11 cellular contexts compared by ENCODE assay signal in the genomic region with DNA sequence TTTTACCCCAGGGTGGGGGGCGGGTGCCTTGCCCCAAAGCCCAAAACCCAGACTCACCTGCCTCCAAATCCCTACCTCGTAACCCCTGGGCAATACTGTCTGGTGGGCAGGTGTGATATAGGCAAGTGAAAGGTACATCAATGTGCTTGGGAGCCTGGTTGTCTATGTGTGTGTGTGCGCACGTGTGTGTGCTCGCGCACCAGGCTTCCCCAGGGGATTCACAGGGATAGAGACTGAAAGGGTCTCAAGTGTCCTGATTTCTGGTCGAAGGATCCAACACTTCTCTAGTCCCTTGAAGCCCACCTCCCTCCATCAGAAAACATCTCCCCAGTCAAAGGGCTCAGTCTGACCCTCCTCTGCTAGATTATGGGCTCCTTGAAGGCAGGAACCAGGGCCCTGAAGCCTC. TPM values are rescaled to one million over a fixed set of nuclear protein-coding genes. Genes with fewer than 3 reads are reported as not detected.
A peak's percentile ranks its signal among the peaks of the same experiment; 100 is the strongest.
DNase-seq lines count a peak whose midpoint lies in the region; ATAC-seq, FAIRE-seq and TF ChIP-seq lines count a peak whose summit lies in the region.
"Had no signal": no experiment of that assay in that cellular context is flagged by ENCODE, and none has a peak within 500 bp of the region (broad histone marks: within the 10 kb centered on the region; RNA-seq: fewer than 3 reads in every experiment).

No MANE protein-coding gene starts in this region.

- H3K27me3 ChIP-seq in GM12878 (replicated peaks in 1 of 2; ENCODE audit: control insufficient read depth in 2 of 2, insufficient read depth in 2 of 2, low read length in 1 of 2) = no peaks in the 10 kb centered on the region

- DNase-seq in CD14-positive monocyte (ENCODE audit: low spot score) (no peak), GM12878 (ENCODE audit: low read depth, low spot score) (no peak), nephron progenitor cell (no peak), RCC 7860 (ENCODE audit: low spot score) (no peak), mesothelial cell of epicardium (ENCODE audit: low spot score in 2 of 2, unreplicated experiment in 2 of 2) (no peak), SK-N-DZ (ENCODE audit: low spot score) (no peak), GM10266 (ENCODE audit: extremely low spot score) (no peak)
- DNase-seq: NCI-H187 treated with DMSO at 0.1 percent for 48 hours had no signal

- H3K27me3 Mint-ChIP-seq in CD14-positive monocyte (ENCODE audit: low read depth in 3 of 3) (peaks cover 0 to 5% (median 0%) of the 10 kb centered on the region in 3 donors), IgD-negative memory B cell (no peaks in the 10 kb centered on the region), nephron progenitor cell (ENCODE audit: low read depth, poor library complexity) (peaks cover 34% of the 10 kb centered on the region), mesothelial cell of epicardium (ENCODE audit: low read depth) (no peaks in the 10 kb centered on the region)

- H3K27ac Mint-ChIP-seq in CD14-positive monocyte (peak overlapping the region; percentile 98 to 100 (median 99)), IgD-negative memory B cell (peak overlapping the region; percentile 80 to 95 (median 90)), nephron progenitor cell (no peak overlapping the region), mesothelial cell of epicardium (no peak overlapping the region)

- no peaks in the 10 kb centered on the region for H4K20me1 ChIP-seq in GM12878 (ENCODE audit: control insufficient read depth, insufficient read depth)

- H3K36me3 Mint-ChIP-seq in CD14-positive monocyte (no peaks in the 10 kb centered on the region), IgD-negative memory B cell (no peaks in the 10 kb centered on the region), nephron progenitor cell (ENCODE audit: low read depth) (no peaks in the 10 kb centered on the region), mesothelial cell of epicardium (no peaks in the 10 kb centered on the region)

- peaks cover 0 to 2% (median 0%) of the 10 kb centered on the region in 7 donors for H3K9me3 Mint-ChIP-seq in CD14-positive monocyte
- H3K9me3 Mint-ChIP-seq in IgD-negative memory B cell = no peaks in the 10 kb centered on the region
- H3K9me3 Mint-ChIP-seq in nephron progenitor cell = no peaks in the 10 kb centered on the region
- H3K9me3 Mint-ChIP-seq in mesothelial cell of epicardium = no peaks in the 10 kb centered on the region
- H3K9me3 Mint-ChIP-seq: nephron had no signal

- CTCF ChIA-PET in GM12878 (lab: Yijun Ruan, JAX) = interaction anchor here (0.6 to 13.7 kb wide), 10 partner anchors 8 to 526 kb away, joined by 3 to 547 read pairs (median 6); no protein-coding TSS in a partner anchor

- RAD21 ChIA-PET in GM12878 (lab: Charles Lee; ENCODE audit: unreplicated experiment) = interaction anchor here (0.5 to 11.7 kb wide), 19 partner anchors 25 to 515 kb away, joined by 3 to 284 read pairs (median 5); a partner anchor contains a TSS

- H2AFZ ChIP-seq in GM12878 (ENCODE audit: control insufficient read depth, low read depth, low read length) = no peak overlapping the region; the same call in 1 of the 2 replicates

- POLR2A ChIA-PET in GM12878 (lab: Charles Lee) = interaction anchor here (0.6 to 4.3 kb wide), 16 partner anchors 17 to 1341 kb away, joined by 3 to 35 read pairs (median 7); a partner anchor contains a TSS

- intact Hi-C loops in CD14-positive monocyte (cut with micrococcal nuclease) (loop anchor here in 1 of 2 donors (1.0 to 10.0 kb wide), 3 partner anchors 29 to 297 kb away; a partner anchor contains a TSS), GM12878 (cut with micrococcal nuclease; ENCODE audit: unreplicated experiment) (no loop called here)

- H3K4me3 Mint-ChIP-seq in CD14-positive monocyte = no peak overlapping the region
- peak overlapping the region in 3 of 4 donors; percentile 60 to 98 (median 92) for H3K4me3 Mint-ChIP-seq in IgD-negative memory B cell
- H3K4me3 Mint-ChIP-seq in nephron progenitor cell = peak overlapping the region; percentile 14
- H3K4me3 Mint-ChIP-seq in mesothelial cell of epicardium = no peak overlapping the region

- no peak for TF ChIP-seq POLR2A in GM12878 (IDR thresholded peaks at IDR 0.05; ENCODE audit: low read depth, low read length)

- no peaks in the 10 kb centered on the region for H3K36me3 ChIP-seq in GM12878 (ENCODE audit: control insufficient read depth in 2 of 2, insufficient read depth in 2 of 2, low read length in 1 of 2)

- in situ Hi-C loops in GM12878 (cut with MboI) = no loop called here

- no peak overlapping the region for H3K4me3 ChIP-seq in GM12878

- WGBS in GM12878 (ENCODE audit: insufficient coverage, insufficient replicate concordance, low lambda C conversion rate, missing lambda C conversion rate) = 64% methylated on average over 7 of the region's 7 CpGs

- H3K9me3 ChIP-seq in GM12878 (replicated peaks; ENCODE audit: control insufficient read depth, insufficient read depth, low read length) = no peaks in the 10 kb centered on the region

- TF ChIP-seq CTCF in CD14-positive monocyte (IDR thresholded peaks at IDR 0.05) (no peak), GM12878 (IDR thresholded peaks at IDR 0.05 in 2 of 3, conservative IDR thresholded peaks at IDR 0.05 in 1 of 3; ENCODE audit: control insufficient read depth in 2 of 3, extremely low read depth in 1 of 3, insufficient read depth in 1 of 3, low read depth in 3 of 3, low read length in 3 of 3) (no peak), nephron progenitor cell (IDR thresholded peaks at IDR 0.05) (no peak), mesothelial cell of epicardium (IDR thresholded peaks at IDR 0.05; ENCODE audit: unreplicated experiment) (no peak), GM10266 (IDR thresholded peaks at IDR 0.05; ENCODE audit: control insufficient read depth, insufficient read depth, low read depth, missing control alignments) (no peak)

- ATAC-seq in GM12878 = no peak

- TF ChIP-seq RAD21 in GM12878 (IDR thresholded peaks at IDR 0.05; ENCODE audit: insufficient read depth, low read depth, low read length) = no peak

- SMC1A ChIA-PET in GM12878 (lab: Charles Lee; ENCODE audit: uncharacterized antibody, unreplicated experiment) = interaction anchor here (0.7 to 12.0 kb wide), 10 partner anchors 8 to 316 kb away, joined by 3 to 315 read pairs (median 6); a partner anchor contains a TSS

- no TSS peak for BruUV-seq in GM12878 (replicated peaks; lab: Mats Ljungman, UMichigan)

- no peak overlapping the region for H3K9ac ChIP-seq in GM12878 (ENCODE audit: control insufficient read depth, insufficient read depth, low read length)

- FAIRE-seq in GM12878 (lab: Jason Lieb, UNC) (no peak), RCC 7860 (lab: Jason Lieb, UNC) (no peak)
- FAIRE-seq: G401.6 had no signal

- H3K79me2 ChIP-seq in GM12878 (ENCODE audit: control insufficient read depth, insufficient read depth, low read length) = peaks cover 13% of the 10 kb centered on the region

- peak overlapping the region; percentile 43; the same call in 1 of the 2 replicates for H3K4me2 ChIP-seq in GM12878 (ENCODE audit: control insufficient read depth, insufficient read depth)

- peaks cover 34% of the 10 kb centered on the region for H3K4me1 ChIP-seq in GM12878 (ENCODE audit: control insufficient read depth, insufficient read depth, low read length)

- H3K4me1 Mint-ChIP-seq in CD14-positive monocyte (peaks cover 61% of the 10 kb centered on the region), IgD-negative memory B cell (peaks cover 30 to 42% (median 41%) of the 10 kb centered on the region in 3 donors), nephron progenitor cell (peaks cover 51% of the 10 kb centered on the region), mesothelial cell of epicardium (peaks cover 43% of the 10 kb centered on the region)

- TF ChIP-seq EP300 in GM12878 (IDR thresholded peaks at IDR 0.05; ENCODE audit: borderline replicate concordance in 1 of 2, control insufficient read depth in 1 of 2, low read depth in 2 of 2, low read length in 2 of 2) = no peak

- no peak overlapping the region for H3K27ac ChIP-seq in GM12878 (ENCODE audit: control insufficient read depth, insufficient read depth)

TF ChIP-seq in GM12878, 131 proteins besides CTCF, POLR2A, EP300 and RAD21 (continues in another document):
- TF ChIP-seq IKZF1 (conservative IDR thresholded peaks at IDR 0.05) = no peak
- TF ChIP-seq, protein P1, sequence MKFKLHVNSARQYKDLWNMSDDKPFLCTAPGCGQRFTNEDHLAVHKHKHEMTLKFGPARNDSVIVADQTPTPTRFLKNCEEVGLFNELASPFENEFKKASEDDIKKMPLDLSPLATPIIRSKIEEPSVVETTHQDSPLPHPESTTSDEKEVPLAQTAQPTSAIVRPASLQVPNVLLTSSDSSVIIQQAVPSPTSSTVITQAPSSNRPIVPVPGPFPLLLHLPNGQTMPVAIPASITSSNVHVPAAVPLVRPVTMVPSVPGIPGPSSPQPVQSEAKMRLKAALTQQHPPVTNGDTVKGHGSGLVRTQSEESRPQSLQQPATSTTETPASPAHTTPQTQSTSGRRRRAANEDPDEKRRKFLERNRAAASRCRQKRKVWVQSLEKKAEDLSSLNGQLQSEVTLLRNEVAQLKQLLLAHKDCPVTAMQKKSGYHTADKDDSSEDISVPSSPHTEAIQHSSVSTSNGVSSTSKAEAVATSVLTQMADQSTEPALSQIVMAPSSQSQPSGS (IDR thresholded peaks at IDR 0.05; ENCODE audit: low read length) = no peak

RNA-seq across cellular contexts. Expression of a gene that starts 28.9 kb away (rescaled TPM):
- polyA plus RNA-seq in CD14-positive monocyte (10 to 100 TPM; 11.3 to 18.9 TPM), IgD-negative memory B cell (78.9 TPM), GM12878 (2011; rRNA removed) (72.0 and 80.0 TPM in 2 replicates), GM12878 (2014; fragmentation: Illumina TruSeq; extraction: Trizol) (68.9 and 81.8 TPM in 2 replicates), GM12878 (2014; fragmentation: Nextera tagmentation; extraction: Ambion mirVana) (1 to 10 TPM; 1.1 to 3.1 TPM), GM12878 (2014; rRNA removed) (52.7 and 53.4 TPM in 2 replicates), GM12878 (2016; fragmentation: Nextera tagmentation; extraction: Ambion mirVana) (10 to 100 TPM; 22.7 to 29.1 TPM)
- total RNA-seq in GM12878 (2013; cell fraction: nucleolus; rRNA removed) = 164 and 166 TPM in 2 replicates
- total RNA-seq in GM12878 (2014; rRNA removed) (69.8 and 70.6 TPM in 2 replicates), GM12878 (2014; rRNA removed; fragmentation: Illumina TruSeq; extraction: Trizol) (77.6 and 82.2 TPM in 2 replicates), GM12878 (2021) (61.1 and 64.2 TPM in 2 replicates), mesothelial cell of epicardium (61.5 to 63.7 TPM (median 62.5 TPM) in 3 replicates)
- 12.2 TPM for polyA plus RNA-seq in GM12878 (2011; ENCODE audit: low read depth)
- 38.5 and 44.2 TPM in 2 replicates for polyA plus RNA-seq in GM12878 (2011; cell fraction: cytosol; rRNA removed)
- polyA plus RNA-seq in GM12878 (2011; cell fraction: nucleus; rRNA removed) = 21.8 and 26.1 TPM in 2 replicates
- 15.2 and 17.8 TPM in 2 replicates for polyA plus RNA-seq in GM12878 (2012)
- 71.6 and 106 TPM in 2 replicates for polyA minus RNA-seq in GM12878 (2011; rRNA and poly(A)+ RNA removed)
- polyA minus RNA-seq in GM12878 (2011; cell fraction: cytosol; rRNA and poly(A)+ RNA removed) = 26.6 and 31.2 TPM in 2 replicates
- polyA minus RNA-seq in GM12878 (2011; cell fraction: nucleus; rRNA and poly(A)+ RNA removed) = 21.8 and 32.8 TPM in 2 replicates
- polyA plus RNA-seq in SK-N-DZ (2014; cell fraction: cytosol; rRNA removed) = 79.5 and 92.7 TPM in 2 replicates
- polyA plus RNA-seq in SK-N-DZ (2014; cell fraction: nucleus; rRNA removed) = 41.3 and 55.5 TPM in 2 replicates

Comparison
In these comparisons a context has a peak if more than half of its experiments do, and no peak if none do; other contexts are left out.
1. H3K27ac Mint-ChIP-seq: peak in CD14-positive monocyte (7 of 7) and IgD-negative memory B cell (3 of 3); none in nephron progenitor cell (single experiment) and mesothelial cell of epicardium (single experiment).
2. H3K4me3 Mint-ChIP-seq: peak in IgD-negative memory B cell (3 of 4) and nephron progenitor cell (single experiment); none in CD14-positive monocyte (0 of 2) and mesothelial cell of epicardium (single experiment).